1 cellular context compared by ENCODE assay signal in genomic region chr6:10535198-10535597, GRCh38.
TF ChIP-seq lines count a peak whose summit lies in the region.

No MANE protein-coding gene starts in this region.

TF ChIP-seq in WTC11, 78 proteins besides CTCF, POLR2A, EP300 and RAD21 (continued from another document):
- TF ChIP-seq ZNF425 (CRISPR knock-in tag; conservative IDR thresholded peaks at IDR 0.05) = no peak
- no peak for TF ChIP-seq FOXK1 (CRISPR knock-in tag; IDR thresholded peaks at IDR 0.05)
- no peak for TF ChIP-seq ZBTB43 (CRISPR knock-in tag; IDR thresholded peaks at IDR 0.05)
- no peak for TF ChIP-seq AR (CRISPR knock-in tag; IDR thresholded peaks at IDR 0.05)
- TF ChIP-seq TEAD1 (CRISPR knock-in tag; IDR thresholded peaks at IDR 0.05) = no peak
- no peak for TF ChIP-seq E2F4 (CRISPR knock-in tag; IDR thresholded peaks at IDR 0.05; ENCODE audit: borderline replicate concordance, low read depth)
- no peak for TF ChIP-seq SMAD3 (CRISPR knock-in tag; IDR thresholded peaks at IDR 0.05; ENCODE audit: borderline replicate concordance)
- no peak for TF ChIP-seq IRF2 (CRISPR knock-in tag; IDR thresholded peaks at IDR 0.05; ENCODE audit: borderline replicate concordance, low read depth)
- TF ChIP-seq GTF2I (CRISPR knock-in tag; conservative IDR thresholded peaks at IDR 0.05) = no peak
- no peak for TF ChIP-seq ZBTB21 (CRISPR knock-in tag; IDR thresholded peaks at IDR 0.05; ENCODE audit: borderline replicate concordance)
